9 cellular contexts compared by ENCODE assay signal in genomic region chr4:158259955-158260575, GRCh38. TPM values are rescaled to one million over a fixed set of nuclear protein-coding genes. Genes with fewer than 3 reads are reported as not detected.
DNase-seq lines count a peak whose midpoint lies in the region; ATAC-seq and TF ChIP-seq lines count a peak whose summit lies in the region.
"Had no signal": no experiment of that assay in that cellular context is flagged by ENCODE, and none has a peak within 500 bp of the region (broad histone marks: within the 10 kb centered on the region; RNA-seq: fewer than 3 reads in every experiment).

No MANE protein-coding gene starts in this region.

- TF ChIP-seq CTCF in psoas muscle (IDR thresholded peaks at IDR 0.05) = peak; percentile 24

- H3K4me3 ChIP-seq in psoas muscle = no peak overlapping the region
- H3K4me3 ChIP-seq: BLaER1 had no signal

- intact Hi-C loops in psoas muscle (cut with DNase I) = loop anchor here in 1 of 2 donors (10.0 kb wide), 1 partner anchor 265 kb away; no protein-coding TSS in a partner anchor

- H3K27me3 ChIP-seq in psoas muscle (ENCODE audit: insufficient read depth in 3 of 3, low read length in 2 of 3) = no peaks in the 10 kb centered on the region
- H3K27me3 ChIP-seq: BLaER1 had no signal

- H3K36me3 Mint-ChIP-seq in activated naive CD8-positive, alpha-beta T cell treated with anti-CD3 and anti-CD28 coated beads for 36 hours = no peaks in the 10 kb centered on the region

- no peaks in the 10 kb centered on the region for H3K9me3 Mint-ChIP-seq in activated naive CD8-positive, alpha-beta T cell treated with anti-CD3 and anti-CD28 coated beads for 36 hours

- DNase-seq in DMS79 treated with DMSO at 0.1 percent for 48 hours (lab: John Stamatoyannopoulos, UW) (peak; percentile 4), DMS79 (lab: John Stamatoyannopoulos, UW) (no peak), NAMALWA (ENCODE audit: low spot score) (peak; percentile 75), caudate nucleus (lab: John Stamatoyannopoulos, UW) (no peak), psoas muscle (no peak), NCI-H187 (lab: John Stamatoyannopoulos, UW) (no peak), GM03348 (ENCODE audit: low spot score) (no peak)
- DNase-seq in activated naive CD8-positive, alpha-beta T cell treated with anti-CD3 and anti-CD28 coated beads for 36 hours = no peak

- WGBS in psoas muscle, 3 donors = 42 to 43% (median 43%) methylated on average over 3 of the region's 3 CpGs

- no peak overlapping the region for H3K4me3 Mint-ChIP-seq in activated naive CD8-positive, alpha-beta T cell treated with anti-CD3 and anti-CD28 coated beads for 36 hours

- H3K27me3 Mint-ChIP-seq in activated naive CD8-positive, alpha-beta T cell treated with anti-CD3 and anti-CD28 coated beads for 36 hours = no peaks in the 10 kb centered on the region

- no peaks in the 10 kb centered on the region for H3K9me3 ChIP-seq in psoas muscle
- H3K9me3 ChIP-seq: BLaER1 had no signal

- H3K27ac ChIP-seq in caudate nucleus (ENCODE audit: low read depth, low read length) = peak overlapping the region; percentile 44
- no peak overlapping the region for H3K27ac ChIP-seq in psoas muscle
- H3K27ac ChIP-seq: BLaER1 had no signal

- H3K4me1 ChIP-seq in psoas muscle = no peaks in the 10 kb centered on the region
- H3K4me1 ChIP-seq: BLaER1 had no signal

- no peaks in the 10 kb centered on the region for H3K4me1 Mint-ChIP-seq in activated naive CD8-positive, alpha-beta T cell treated with anti-CD3 and anti-CD28 coated beads for 36 hours

- no peak for ATAC-seq in psoas muscle

- no peak overlapping the region for H3K27ac Mint-ChIP-seq in activated naive CD8-positive, alpha-beta T cell treated with anti-CD3 and anti-CD28 coated beads for 36 hours

- H3K36me3 ChIP-seq in psoas muscle (ENCODE audit: insufficient read depth in 1 of 2, low read depth in 1 of 2) = no peaks in the 10 kb centered on the region
- H3K36me3 ChIP-seq: BLaER1 had no signal

RNA-seq across cellular contexts. Expression of gene TMEM144, which starts 49.8 kb away (rescaled TPM):
- 1 to 10 TPM in 3 of 4 donors, under 1 TPM in 1; 0.88 to 1.9 (median 1.4) TPM for total RNA-seq in psoas muscle
- polyA plus RNA-seq in psoas muscle = 1 to 10 TPM in 2 of 3 donors, under 1 TPM in 1; 0.53 to 1.2 (median 1.0) TPM
- total RNA-seq in activated naive CD8-positive, alpha-beta T cell treated with anti-CD3 and anti-CD28 coated beads for 36 hours = under 1 TPM; 0.16 to 0.25 TPM

Comparison
In these comparisons a context has a peak if more than half of its experiments do, and no peak if none do; other contexts are left out.
1. DNase-seq: peak in DMS79 treated with DMSO at 0.1 percent for 48 hours (single experiment) and NAMALWA (single experiment); none in DMS79 (single experiment), caudate nucleus (0 of 61), psoas muscle (0 of 2), activated naive CD8-positive, alpha-beta T cell treated with anti-CD3 and anti-CD28 coated beads for 36 hours (single experiment), NCI-H187 (0 of 2) and GM03348 (single experiment).